ENCODE assay signal across 8 cellular contexts in genomic region chr18:67790527-67790926, GRCh38.
"Had no signal": no experiment of that assay in that cellular context is flagged by ENCODE, and none has a peak within 500 bp of the region (broad histone marks: within the 10 kb centered on the region; RNA-seq: fewer than 3 reads in every experiment).

No MANE protein-coding gene starts in this region.

- H3K4me3 ChIP-seq: GM12878 had no signal

- DNase-seq: GDM1, GF-D8 had no signal

- ATAC-seq: GM12878 had no signal

- FAIRE-seq: G401.6, GM12878, GM12891, GM12892, GM18507, GM19239 had no signal
